14 cellular contexts compared by ENCODE assay signal in the genomic region with DNA sequence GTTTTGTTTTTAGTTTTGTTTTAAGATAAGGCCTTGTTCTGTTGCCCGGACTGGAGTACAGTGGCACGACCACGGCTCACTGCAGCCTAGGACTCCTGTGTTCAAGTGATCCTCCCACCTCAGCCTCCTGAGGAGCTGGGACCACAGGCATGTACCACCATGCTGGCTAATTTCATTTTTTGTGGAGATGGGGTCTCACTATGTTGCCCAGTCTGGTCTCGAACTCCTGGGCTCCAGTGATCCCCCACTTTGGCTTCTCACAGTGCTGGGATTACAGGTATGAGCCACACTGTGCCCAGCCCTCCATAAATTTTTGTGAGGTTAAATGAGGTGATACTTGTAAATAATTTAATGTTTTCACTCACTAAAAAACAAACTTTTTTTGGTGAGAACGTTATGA.
"Had no signal": no experiment of that assay in that cellular context is flagged by ENCODE, and none has a peak within 500 bp of the region (broad histone marks: within the 10 kb centered on the region; RNA-seq: fewer than 3 reads in every experiment).

No MANE protein-coding gene starts in this region.

- H3K27ac Mint-ChIP-seq: nephron progenitor cell; T-helper 1 cell treated with Interleukin-12 subunit alpha and Interleukin-12 subunit beta and Interleukin-4 antibody, amounts not matched to agents 30 μg/mL and 1 μg/mL, for 36 hours had no signal

- FAIRE-seq: astrocyte had no signal

- H3K4me3 ChIP-seq: esophagus squamous epithelium, testis, uterus had no signal

- H3K27ac ChIP-seq: esophagus squamous epithelium, testis, uterus had no signal

- ATAC-seq: left colon had no signal

- DNase-seq: activated CD4-positive, CD25-positive, alpha-beta regulatory T cell; activated gamma-delta T cell; esophagus squamous epithelium; foreskin fibroblast; head of caudate nucleus; left colon; mammary epithelial cell; nephron progenitor cell; stimulated activated CD4-positive, alpha-beta T cell treated with anti-CD3 and anti-CD28 coated beads, Interleukin-4, amount 100 ng/mL, for 4 hours; stimulated activated naive CD8-positive, alpha-beta T cell treated with anti-CD3 and anti-CD28 coated beads, Interleukin-15, amount 100 ng/mL, for 72 hours; testis; uterus had no signal

- H3K9me3 Mint-ChIP-seq: nephron progenitor cell; stimulated activated naive CD8-positive, alpha-beta T cell treated with anti-CD3 and anti-CD28 coated beads, Interleukin-15, amount 100 ng/mL, for 72 hours; T-helper 1 cell treated with Interleukin-12 subunit alpha and Interleukin-12 subunit beta and Interleukin-4 antibody, amounts not matched to agents 30 μg/mL and 1 μg/mL, for 36 hours had no signal

- H3K27me3 ChIP-seq: esophagus squamous epithelium, testis, uterus had no signal

- H3K9me3 ChIP-seq: esophagus squamous epithelium, testis, uterus had no signal

- H3K27me3 Mint-ChIP-seq: stimulated activated naive CD8-positive, alpha-beta T cell treated with anti-CD3 and anti-CD28 coated beads, Interleukin-15, amount 100 ng/mL, for 72 hours had no signal

- H3K4me3 Mint-ChIP-seq: nephron progenitor cell; stimulated activated naive CD8-positive, alpha-beta T cell treated with anti-CD3 and anti-CD28 coated beads, Interleukin-15, amount 100 ng/mL, for 72 hours; T-helper 1 cell treated with Interleukin-12 subunit alpha and Interleukin-12 subunit beta and Interleukin-4 antibody, amounts not matched to agents 30 μg/mL and 1 μg/mL, for 36 hours had no signal

- H3K36me3 ChIP-seq: esophagus squamous epithelium, uterus had no signal
